9 cellular contexts compared by ENCODE assay signal in genomic region chr3:11641316-11641682, GRCh38. TPM values are rescaled to one million over a fixed set of nuclear protein-coding genes. Genes with fewer than 3 reads are reported as not detected.
DNase-seq lines count a peak whose midpoint lies in the region; ATAC-seq, FAIRE-seq and TF ChIP-seq lines count a peak whose summit lies in the region.
"Had no signal": no experiment of that assay in that cellular context is flagged by ENCODE, and none has a peak within 500 bp of the region (broad histone marks: within the 10 kb centered on the region; RNA-seq: fewer than 3 reads in every experiment).

No MANE protein-coding gene starts in this region.

- H3K27me3 ChIP-seq in right atrium auricular region (no peaks in the 10 kb centered on the region), K562 (ENCODE audit: control insufficient read depth in 2 of 2, insufficient read depth in 2 of 2, low read length in 2 of 2) (no peaks in the 10 kb centered on the region), aorta (ENCODE audit: control insufficient read depth in 1 of 2, insufficient read depth in 2 of 2, low read length in 1 of 2) (no peaks in the 10 kb centered on the region)

- TF ChIP-seq POLR2A in K562 (conservative IDR thresholded peaks at IDR 0.05), result no peak

- no peak for FAIRE-seq in K562 (lab: Jason Lieb, UNC)
- FAIRE-seq: GM12891 had no signal

- peak overlapping the region; percentile 85 for H3K4me2 ChIP-seq in K562 (ENCODE audit: insufficient read depth, low read length)

- CTCF ChIA-PET in K562 (lab: Yijun Ruan, JAX; ENCODE audit: low intra/inter-chr PET ratio), result no interaction called here

- H3K4me3 ChIP-seq in right atrium auricular region, result peak overlapping the region; percentile 64 to 73
- H3K4me3 ChIP-seq in K562, result peak overlapping the region; percentile 59
- H3K4me3 ChIP-seq in mesodermal cell (ENCODE audit: extremely low read depth, insufficient read depth, low read length, poor library complexity, severe bottlenecking), result peak overlapping the region; percentile 78
- H3K4me3 ChIP-seq in aorta (ENCODE audit: low read length in 2 of 2), result peak overlapping the region; percentile 35 to 71

- WGBS in K562 (ENCODE audit: insufficient coverage, low coverage, missing lambda C conversion rate), result 0% methylated on average over 2 of the region's 2 CpGs
- WGBS in mesodermal cell (ENCODE audit: insufficient coverage in 2 of 2), 2 experiments, result 29 to 33% methylated on average over 1 of the region's 2 CpGs
- 1 to 2% methylated on average over 2 of the region's 2 CpGs for WGBS in aorta, 2 donors

- ATAC-seq in K562 (no peak), aorta (ENCODE audit: low FRiP score) (no peak), GM19455 (IDR thresholded peaks at IDR 0.05; ENCODE audit: unreplicated experiment) (no peak), GM21529 (IDR thresholded peaks at IDR 0.05; ENCODE audit: unreplicated experiment) (no peak)

- TF ChIP-seq CTCF in right atrium auricular region (IDR thresholded peaks at IDR 0.05) (no peak), K562 (IDR thresholded peaks at IDR 0.05 in 2 of 3, conservative IDR thresholded peaks at IDR 0.05 in 1 of 3; ENCODE audit: insufficient read depth in 2 of 3, low read depth in 1 of 3, low read length in 3 of 3) (no peak)

- in situ Hi-C loops in K562 (cut with MboI), result no loop called here

- no peaks in the 10 kb centered on the region for H3K9me1 ChIP-seq in K562 (ENCODE audit: control insufficient read depth, insufficient read depth, low read length)

- H3K79me2 ChIP-seq in K562 (ENCODE audit: control insufficient read depth, insufficient read depth, low read length), result peaks cover 62% of the 10 kb centered on the region

- peak overlapping the region in 1 of 2 experiments; percentile 79; a peak in 2 of 4 replicates for H3K9ac ChIP-seq in K562 (ENCODE audit: insufficient read depth in 1 of 2, low read depth in 2 of 2, low read length in 2 of 2)

- BruUV-seq in K562 (replicated peaks; lab: Mats Ljungman, UMichigan), result no TSS peak

- H3K36me3 ChIP-seq in right atrium auricular region (no peaks in the 10 kb centered on the region), K562 (ENCODE audit: control insufficient read depth, insufficient read depth, low read length) (no peaks in the 10 kb centered on the region), mesodermal cell (ENCODE audit: control insufficient read depth, insufficient read depth, low read length) (peaks cover 23% of the 10 kb centered on the region), aorta (ENCODE audit: control insufficient read depth in 1 of 2, insufficient read depth in 2 of 2, low read length in 1 of 2) (no peaks in the 10 kb centered on the region)

- TF ChIP-seq RAD21 in K562 (CRISPR knock-in tag; conservative IDR thresholded peaks at IDR 0.05 in 1 of 2, IDR thresholded peaks at IDR 0.05 in 1 of 2), result no peak; a peak in 1 of 4 replicates

- H3K27ac ChIP-seq in right atrium auricular region, result peak overlapping the region; percentile 91 to 95
- H3K27ac ChIP-seq in K562 (ENCODE audit: extremely low read depth, low read depth, low read length), result no peak overlapping the region
- H3K27ac ChIP-seq in mesodermal cell (ENCODE audit: low read depth, low read length, severe bottlenecking), result peak overlapping the region; percentile 96
- peak overlapping the region; percentile 17 to 31 for H3K27ac ChIP-seq in aorta (ENCODE audit: low read depth in 1 of 2, low read length in 2 of 2)

- H2AFZ ChIP-seq in K562 (ENCODE audit: low read depth, low read length), result peak overlapping the region; percentile 89; the same call in 1 of the 2 replicates

- no peaks in the 10 kb centered on the region for H3K9me3 ChIP-seq in right atrium auricular region
- no peaks in the 10 kb centered on the region for H3K9me3 ChIP-seq in K562 (replicated peaks; ENCODE audit: control insufficient read depth, insufficient read depth, low read depth, low read length)
- H3K9me3 ChIP-seq in mesodermal cell (ENCODE audit: control insufficient read depth, low read length), result no peaks in the 10 kb centered on the region
- H3K9me3 ChIP-seq in aorta (ENCODE audit: control insufficient read depth, low read length), result no peaks in the 10 kb centered on the region

- no peaks in the 10 kb centered on the region for H4K20me1 ChIP-seq in K562 (replicated peaks; ENCODE audit: control insufficient read depth, insufficient read depth, low read length)

- intact Hi-C loops in cardiac septum (cut with DNase I) (loop anchor here (5.0 kb wide), 1 partner anchor 249 kb away; no protein-coding TSS in a partner anchor), K562 (cut with micrococcal nuclease) (loop anchor here (5.0 kb wide), 2 partner anchors 34 to 54 kb away; no protein-coding TSS in a partner anchor), aorta (cut with DNase I) (loop anchor here (5.0 kb wide), 6 partner anchors 39 to 259 kb away; no protein-coding TSS in a partner anchor), head of caudate nucleus (cut with DNase I) (loop anchor here (5.0 kb wide), 1 partner anchor 49 kb away; no protein-coding TSS in a partner anchor)

- POLR2A ChIA-PET in K562 (lab: Yijun Ruan, JAX), result interaction anchor here (0.6 to 0.7 kb wide), 2 partner anchors 25 to 149 kb away, joined by 3 read pairs; no protein-coding TSS in a partner anchor

- H3K4me1 ChIP-seq in right atrium auricular region, result peaks cover 0 to 56% of the 10 kb centered on the region in 2 donors
- H3K4me1 ChIP-seq in K562 (replicated peaks in 1 of 2; ENCODE audit: control insufficient read depth in 2 of 2, insufficient read depth in 2 of 2, low read length in 2 of 2), result peaks cover 15 to 16% of the 10 kb centered on the region in 2 experiments
- H3K4me1 ChIP-seq in mesodermal cell (ENCODE audit: control insufficient read depth, insufficient read depth, low read length, poor library complexity, severe bottlenecking), result peaks cover 25% of the 10 kb centered on the region
- peaks cover 6 to 7% of the 10 kb centered on the region in 2 donors for H3K4me1 ChIP-seq in aorta (ENCODE audit: control insufficient read depth in 1 of 2, insufficient read depth in 2 of 2, low read length in 2 of 2)

- no peak for TF ChIP-seq EP300 in K562 (IDR thresholded peaks at IDR 0.05; ENCODE audit: low read length)

- no peak for DNase-seq in right atrium auricular region (ENCODE audit: low spot score)
- DNase-seq in cardiac septum (ENCODE audit: low spot score), result no peak
- no peak for DNase-seq in K562 (ENCODE audit: extremely low read depth in 1 of 4, low spot score in 3 of 4)
- no peak for DNase-seq in aorta
- DNase-seq in head of caudate nucleus, result no peak

TF ChIP-seq in K562, 482 proteins besides CTCF, POLR2A, EP300 and RAD21 (continues in another document):
- TF ChIP-seq MCM2 (IDR thresholded peaks at IDR 0.05; ENCODE audit: low read depth), result no peak
- no peak for TF ChIP-seq E2F6 (IDR thresholded peaks at IDR 0.05; ENCODE audit: borderline replicate concordance in 1 of 2, extremely low read depth in 1 of 2, insufficient read depth in 1 of 2, insufficient read length in 1 of 2, low read depth in 1 of 2, low read length in 1 of 2, poor library complexity in 1 of 2, severe bottlenecking in 1 of 2)
- TF ChIP-seq SREBF2 (CRISPR knock-in tag; IDR thresholded peaks at IDR 0.05), result no peak
- no peak for TF ChIP-seq ATF1 (CRISPR knock-in tag; IDR thresholded peaks at IDR 0.05)
- TF ChIP-seq ATF1 (tag; IDR thresholded peaks at IDR 0.05), result no peak
- TF ChIP-seq HDAC1 (IDR thresholded peaks at IDR 0.05), result no peak
- no peak for TF ChIP-seq ATF6 (CRISPR knock-in tag; IDR thresholded peaks at IDR 0.05)

RNA-seq across cellular contexts. Expression of gene VGLL4, which starts 2.4 kb away (rescaled TPM):
- 10 to 100 TPM; 30.2 to 64.6 TPM for total RNA-seq in right atrium auricular region
- total RNA-seq in cardiac septum, result 40.7 TPM
- total RNA-seq in K562 (2011; cell fraction: chromatin; rRNA removed; ENCODE audit: low replicate concordance), result 17.9 and 20.7 TPM in 2 replicates
- total RNA-seq in K562 (2011; cell fraction: nucleolus; rRNA removed), result 12.3 and 14.2 TPM in 2 replicates
- 15.4 and 21.1 TPM in 2 replicates for total RNA-seq in K562 (2011; cell fraction: nucleoplasm; rRNA removed)
- 5.6 and 7.8 TPM in 2 replicates for total RNA-seq in K562 (2014; rRNA removed)
- total RNA-seq in K562 (2014; rRNA removed; fragmentation: Illumina TruSeq; extraction: Trizol), result 6.2 and 6.5 TPM in 2 replicates
- total RNA-seq in K562 (2015; rRNA removed; fragmentation: Illumina TruSeq; extraction: Trizol), result 8.6 and 9.1 TPM in 2 replicates
- total RNA-seq in K562 (2021), result 10.9 and 11.5 TPM in 2 replicates
- 10.3 and 15.9 TPM in 2 replicates for polyA plus RNA-seq in K562 (2011; rRNA removed)
- 18.6 and 19.8 TPM in 2 replicates for polyA plus RNA-seq in K562 (2011; cell fraction: cytosol; rRNA removed)
- polyA plus RNA-seq in K562 (2011; cell fraction: nucleus; rRNA removed), result 20.0 and 20.9 TPM in 2 replicates
- polyA plus RNA-seq in K562 (2012), result 10.6 and 13.2 TPM in 2 replicates
- polyA plus RNA-seq in K562 (2014; fragmentation: Illumina TruSeq; extraction: Trizol), result 7.8 and 9.5 TPM in 2 replicates
- 1 to 10 TPM in 1 of 2 experiments, under 1 TPM in 1; 0.27 to 1.0 TPM for polyA plus RNA-seq in K562 (2014; fragmentation: Nextera tagmentation; extraction: Ambion mirVana)
- polyA plus RNA-seq in K562 (2014; rRNA removed), result 10.2 and 13.3 TPM in 2 replicates
- polyA minus RNA-seq in K562 (2011; rRNA and poly(A)+ RNA removed), result 9.5 and 10.5 TPM in 2 replicates
- 5.0 and 10.6 TPM in 2 replicates for polyA minus RNA-seq in K562 (2011; cell fraction: cytosol; rRNA and poly(A)+ RNA removed)
- polyA minus RNA-seq in K562 (2011; cell fraction: nucleus; rRNA and poly(A)+ RNA removed), result 10.1 and 16.2 TPM in 2 replicates
- polyA plus RNA-seq in mesodermal cell (2013, experiment 1 of 2), result 115 TPM
- 90.5 TPM for polyA plus RNA-seq in mesodermal cell (2013, experiment 2 of 2)
- total RNA-seq in aorta, result 100 to 1,000 TPM in 1 of 2 donors, 10 to 100 TPM in 1; 93.5 to 104 TPM
- polyA plus RNA-seq in aorta, result 10 to 100 TPM; 44.7 to 47.8 TPM
